Comparison of ENCODE assay signal across 9 cellular contexts in genomic region chr11:64643258-64643881, GRCh38. TPM values are rescaled to one million over a fixed set of nuclear protein-coding genes. Genes with fewer than 3 reads are reported as not detected.
DNase-seq lines count a peak whose midpoint lies in the region; ATAC-seq, FAIRE-seq and TF ChIP-seq lines count a peak whose summit lies in the region.
"Had no signal": no experiment of that assay in that cellular context is flagged by ENCODE, and none has a peak within 500 bp of the region (broad histone marks: within the 10 kb centered on the region; RNA-seq: fewer than 3 reads in every experiment).

No MANE protein-coding gene starts in this region.

- no peak overlapping the region for H3K56ac ChIP-seq in H9 (ENCODE audit: insufficient read length, low read depth, low read length)

- no peak overlapping the region for H3K23ac ChIP-seq in H9 (ENCODE audit: insufficient read length, low read depth, low read length)

- H2BK120ac ChIP-seq in H9 (ENCODE audit: low read depth, low read length, poor library complexity, severe bottlenecking): no peak overlapping the region

- no peak overlapping the region for H4K8ac ChIP-seq in H9 (replicated peaks; ENCODE audit: insufficient read length, low read depth, low read length)

- H3K79me1 ChIP-seq in H9 (ENCODE audit: insufficient read depth, low read depth, low read length, poor library complexity, severe bottlenecking): no peaks in the 10 kb centered on the region

- H3K27ac ChIP-seq in H9 (ENCODE audit: insufficient read length, low read depth, low read length) (no peak overlapping the region), small intestine (ENCODE audit: low read depth in 1 of 2, low read length in 1 of 2) (no peak overlapping the region), colonic mucosa (no peak overlapping the region)

- peaks cover 19% of the 10 kb centered on the region for H3K23me2 ChIP-seq in H9 (ENCODE audit: insufficient read length, low read depth, low read length, poor library complexity, severe bottlenecking)

- no peak overlapping the region for H2AK5ac ChIP-seq in H9 (ENCODE audit: insufficient read length, low read length)

- H4K5ac ChIP-seq in H9 (ENCODE audit: insufficient read length, low read depth, low read length): no peak overlapping the region

- no peaks in the 10 kb centered on the region for H4K20me1 ChIP-seq in H9 (ENCODE audit: control insufficient read depth, insufficient read depth, insufficient read length)

- no peak overlapping the region for H2AFZ ChIP-seq in H9 (ENCODE audit: low read length)

- FAIRE-seq in small intestine (lab: Jason Lieb, UNC): no peak
- FAIRE-seq: bronchial epithelial cell had no signal

- peaks cover 54% of the 10 kb centered on the region for H3K27me3 Mint-ChIP-seq in H9 (ENCODE audit: low read depth)
- H3K27me3 Mint-ChIP-seq in T-helper 2 cell treated with Interferon-gamma antibody and Interleukin-4, amounts not matched to agents 5 μg/mL and 100 μg/mL, for 36 hours (ENCODE audit: low read depth): peaks cover 34% of the 10 kb centered on the region

- H3K36me3 ChIP-seq in small intestine (ENCODE audit: control insufficient read depth in 2 of 2, insufficient read depth in 2 of 2, low read length in 2 of 2): no peaks in the 10 kb centered on the region
- H3K36me3 ChIP-seq in colonic mucosa: no peaks in the 10 kb centered on the region

- no peak overlapping the region for H3K9ac ChIP-seq in H9 (ENCODE audit: extremely low read depth, insufficient read length, low read length)
- no peak overlapping the region for H3K9ac ChIP-seq in colonic mucosa (ENCODE audit: low read depth in 2 of 2, low read length in 2 of 2)

- peaks cover 18 to 33% of the 10 kb centered on the region in 2 experiments for H3K4me1 Mint-ChIP-seq in H9
- H3K4me1 Mint-ChIP-seq in T-helper 2 cell treated with Interferon-gamma antibody and Interleukin-4, amounts not matched to agents 5 μg/mL and 100 μg/mL, for 36 hours (ENCODE audit: low read depth): no peaks in the 10 kb centered on the region

- no peak overlapping the region for H4K91ac ChIP-seq in H9 (ENCODE audit: insufficient read length, low read depth, low read length)

- H3K27me3 ChIP-seq in H9 (ENCODE audit: insufficient read depth, low read length) (peaks cover 39% of the 10 kb centered on the region), small intestine (ENCODE audit: control insufficient read depth in 2 of 2, insufficient read depth in 2 of 2, low read length in 2 of 2) (peaks cover 0 to 17% of the 10 kb centered on the region in 2 donors), colonic mucosa (peaks cover 18% of the 10 kb centered on the region)

- no peaks in the 10 kb centered on the region; a peak in 1 of 5 replicates for H3K9me3 Mint-ChIP-seq in H9
- H3K9me3 Mint-ChIP-seq in T-helper 2 cell treated with Interferon-gamma antibody and Interleukin-4, amounts not matched to agents 5 μg/mL and 100 μg/mL, for 36 hours: no peaks in the 10 kb centered on the region

- intact Hi-C loops in sciatic nerve (cut with DNase I): loop anchor here (10.0 kb wide), 1 partner anchor 199 kb away; no protein-coding TSS in a partner anchor
- intact Hi-C loops in colonic mucosa (cut with DNase I): no loop called here

- H3K4me1 ChIP-seq in H9 (ENCODE audit: insufficient read depth, low read length) (peaks cover 2% of the 10 kb centered on the region; the same call in 1 of the 2 replicates), small intestine (ENCODE audit: control insufficient read depth in 2 of 2, insufficient read depth in 1 of 2, low read depth in 1 of 2, low read length in 1 of 2) (no peaks in the 10 kb centered on the region), colonic mucosa (no peaks in the 10 kb centered on the region)

- no peak overlapping the region for H2BK12ac ChIP-seq in H9 (ENCODE audit: insufficient read length, low read depth, low read length)

- no peak overlapping the region for H3K4me3 ChIP-seq in small intestine (ENCODE audit: low read depth in 1 of 2, low read length in 2 of 2)
- no peak overlapping the region for H3K4me3 ChIP-seq in colonic mucosa

- H3K36me3 Mint-ChIP-seq in H9 (ENCODE audit: insufficient read depth in 1 of 3, low read depth in 3 of 3): no peaks in the 10 kb centered on the region
- no peaks in the 10 kb centered on the region for H3K36me3 Mint-ChIP-seq in T-helper 2 cell treated with Interferon-gamma antibody and Interleukin-4, amounts not matched to agents 5 μg/mL and 100 μg/mL, for 36 hours (ENCODE audit: low read depth)

- DNase-seq in H9 (peak; percentile 77), NCI-H82 (lab: John Stamatoyannopoulos, UW) (peak; percentile 91), hippocampal formation (lab: John Stamatoyannopoulos, UW) (peak; percentile 34 to 67), sciatic nerve (ENCODE audit: low spot score) (peak; percentile 63), small intestine (no peak), colonic mucosa (no peak)
- DNase-seq in T-helper 2 cell treated with Interferon-gamma antibody and Interleukin-4, amounts not matched to agents 5 μg/mL and 100 μg/mL, for 36 hours (ENCODE audit: low spot score): no peak
- DNase-seq: T-helper 9 cell had no signal

- no peaks in the 10 kb centered on the region for H3K79me2 ChIP-seq in H9 (ENCODE audit: insufficient read depth, low read length)

- no peak overlapping the region for H2BK5ac ChIP-seq in H9 (ENCODE audit: insufficient read length, low read length)

- H3K14ac ChIP-seq in H9 (ENCODE audit: insufficient read depth, low read length): no peak overlapping the region

- no peak overlapping the region for H3K18ac ChIP-seq in H9 (ENCODE audit: insufficient read length, low read depth, low read length)

- peak overlapping the region; percentile 69 for H3K4me2 ChIP-seq in H9 (ENCODE audit: insufficient read depth, insufficient read length, low read length)

- no peaks in the 10 kb centered on the region for H3K9me3 ChIP-seq in H9 (ENCODE audit: control insufficient read depth, low read depth, low read length)
- no peaks in the 10 kb centered on the region for H3K9me3 ChIP-seq in small intestine (ENCODE audit: control insufficient read depth, low read depth)
- H3K9me3 ChIP-seq in colonic mucosa: no peaks in the 10 kb centered on the region

- WGBS in H9 (ENCODE audit: extremely low coverage, insufficient read length, low lambda C conversion rate): no CpG with 5 or more reads among the region's 53 CpGs
- WGBS in small intestine, 3 donors: 1 to 2% (median 2%) methylated on average over 19 to 53 of the region's 53 CpGs

- peak; percentile 70 for ATAC-seq in sciatic nerve

- H2BK20ac ChIP-seq in H9 (ENCODE audit: low read depth, low read length, poor library complexity, severe bottlenecking): no peak overlapping the region

- H3T11ph ChIP-seq in H9 (ENCODE audit: low read length): no peak overlapping the region

- no peak overlapping the region for H3K27ac Mint-ChIP-seq in H9
- no peak overlapping the region for H3K27ac Mint-ChIP-seq in T-helper 2 cell treated with Interferon-gamma antibody and Interleukin-4, amounts not matched to agents 5 μg/mL and 100 μg/mL, for 36 hours

- no peak for TF ChIP-seq CTCF in H9 (conservative IDR thresholded peaks at IDR 0.05)
- no peak for TF ChIP-seq CTCF in colonic mucosa (IDR thresholded peaks at IDR 0.05)

- H3K4me3 Mint-ChIP-seq in H9: peak overlapping the region; percentile 71 to 93
- no peak overlapping the region for H3K4me3 Mint-ChIP-seq in T-helper 2 cell treated with Interferon-gamma antibody and Interleukin-4, amounts not matched to agents 5 μg/mL and 100 μg/mL, for 36 hours

- no peak overlapping the region for H2BK15ac ChIP-seq in H9 (ENCODE audit: low read depth, low read length)

- H3K4ac ChIP-seq in H9 (ENCODE audit: low read depth, low read length): no peak overlapping the region

RNA-seq across cellular contexts. Expression of gene SLC22A12, which starts 52.4 kb away (rescaled TPM):
- total RNA-seq in H9 (2021) (not detected in 2 replicates), sciatic nerve (not detected), colonic mucosa (not detected)
- not detected for polyA plus RNA-seq in small intestine
- total RNA-seq: bronchial epithelial cell had no signal

Comparison
In these comparisons a context has a peak if more than half of its experiments do, and no peak if none do; other contexts are left out.
1. DNase-seq: peak in H9 (single experiment), NCI-H82 (single experiment), hippocampal formation (2 of 2) and sciatic nerve (single experiment); none in small intestine (single experiment), colonic mucosa (single experiment) and T-helper 2 cell treated with Interferon-gamma antibody and Interleukin-4, amounts not matched to agents 5 μg/mL and 100 μg/mL, for 36 hours (single experiment).